Comparison of ENCODE assay signal across 27 cellular contexts in the genomic region with DNA sequence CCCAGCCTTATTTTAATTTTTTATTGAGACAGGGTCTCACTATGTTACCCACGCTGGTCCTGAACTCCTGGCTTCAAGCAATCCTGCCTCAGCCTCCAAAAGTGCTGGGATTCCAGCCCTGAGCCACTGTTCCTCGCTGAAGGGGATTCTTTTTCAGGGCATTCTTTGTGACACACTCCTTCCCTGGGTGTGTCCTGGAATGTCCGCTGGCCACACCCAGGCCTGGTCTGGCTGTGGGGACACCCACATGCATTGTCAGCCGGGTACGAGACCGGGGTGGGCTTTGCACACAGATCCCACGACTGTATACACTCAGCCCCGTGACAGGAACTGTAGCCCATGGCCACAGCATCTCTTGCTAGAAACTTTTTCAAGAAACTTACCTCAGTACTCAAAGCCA. TPM values are rescaled to one million over a fixed set of nuclear protein-coding genes. Genes with fewer than 3 reads are reported as not detected.
A peak's percentile ranks its signal among the peaks of the same experiment; 100 is the strongest.
DNase-seq lines count a peak whose midpoint lies in the region; ATAC-seq, FAIRE-seq and TF ChIP-seq lines count a peak whose summit lies in the region.
"Had no signal": no experiment of that assay in that cellular context is flagged by ENCODE, and none has a peak within 500 bp of the region (broad histone marks: within the 10 kb centered on the region; RNA-seq: fewer than 3 reads in every experiment).

No MANE protein-coding gene starts in this region.

- no peak overlapping the region for H2BK20ac ChIP-seq in IMR-90 (ENCODE audit: low read depth, low read length)

- no peak overlapping the region for H4K12ac ChIP-seq in trophoblast cell (ENCODE audit: low read depth, low read length)

- H3K36me3 Mint-ChIP-seq in Caco-2 (ENCODE audit: insufficient read depth, unreplicated experiment) = no peaks in the 10 kb centered on the region
- H3K36me3 Mint-ChIP-seq: activated CD4-positive, alpha-beta memory T cell treated with anti-CD3 and anti-CD28 coated beads for 36 hours; activated naive CD8-positive, alpha-beta T cell had no signal

- H3K27me3 ChIP-seq in Caco-2 (replicated peaks; ENCODE audit: control insufficient read depth, insufficient read depth, low read length) = no peaks in the 10 kb centered on the region
- H3K27me3 ChIP-seq in IMR-90 (ENCODE audit: control insufficient read depth, insufficient read depth, low read length) = no peaks in the 10 kb centered on the region
- no peaks in the 10 kb centered on the region for H3K27me3 ChIP-seq in endothelial cell of umbilical vein (ENCODE audit: control insufficient read depth in 2 of 2, insufficient read depth in 2 of 2, low read length in 2 of 2)
- no peaks in the 10 kb centered on the region for H3K27me3 ChIP-seq in trophoblast cell (ENCODE audit: insufficient read depth, low read length)
- H3K27me3 ChIP-seq: dorsolateral prefrontal cortex, ovary had no signal

- POLR2A ChIA-PET in Caco-2 (lab: Charles Lee) = no interaction called here
- POLR2A ChIA-PET in IMR-90 (lab: Charles Lee; ENCODE audit: unreplicated experiment) = interaction anchor here (0.5 kb wide), 1 partner anchor 14 kb away, joined by 3 read pairs; no protein-coding TSS in a partner anchor
- POLR2A ChIA-PET in endothelial cell of umbilical vein (lab: Charles Lee) = no interaction called here

- peaks cover 6% of the 10 kb centered on the region for H3K4me1 Mint-ChIP-seq in Caco-2 (ENCODE audit: low read depth, unreplicated experiment)
- H3K4me1 Mint-ChIP-seq: nephron had no signal

- H3K27ac Mint-ChIP-seq in Caco-2 (ENCODE audit: unreplicated experiment) = peak overlapping the region; percentile 55
- H3K27ac Mint-ChIP-seq: activated naive CD8-positive, alpha-beta T cell; activated T-helper 2 cell treated with anti-CD3 and anti-CD28 coated beads, Interferon-gamma antibody, Interleukin-2, Interleukin-4, amounts not matched to agents 10 μg/mL and 5 μg/mL and 100 μg/mL, durations not matched to agents 14 hours and 24 hours and 36 hours; nephron had no signal

- H3K4me1 ChIP-seq in Caco-2 (peaks cover 25% of the 10 kb centered on the region), IMR-90 (ENCODE audit: control insufficient read depth, insufficient read depth, low read length) (peaks cover 7% of the 10 kb centered on the region), endothelial cell of umbilical vein (ENCODE audit: control insufficient read depth, extremely low read depth, insufficient read depth, low read length) (peaks cover 11% of the 10 kb centered on the region), trophoblast cell (ENCODE audit: control insufficient read depth in 1 of 2, insufficient read depth in 2 of 2, low read length in 2 of 2) (peaks cover 2 to 8% of the 10 kb centered on the region in 2 experiments)

- intact Hi-C loops in Caco-2 (cut with micrococcal nuclease; ENCODE audit: unreplicated experiment) (no loop called here), IMR-90 (cut with micrococcal nuclease) (no loop called here), endothelial cell of umbilical vein (cut with micrococcal nuclease) (no loop called here)

- H2AK9ac ChIP-seq in IMR-90 (replicated peaks; ENCODE audit: low read depth, low read length, poor library complexity) = peak overlapping the region; percentile 87

- CTCF ChIA-PET in Caco-2 (lab: Charles Lee) (no interaction called here), IMR-90 (lab: Yijun Ruan, JAX) (no interaction called here), endothelial cell of umbilical vein (lab: Charles Lee) (interaction anchor here (2.5 kb wide), 1 partner anchor 120 kb away, joined by 14 read pairs; no protein-coding TSS in a partner anchor)

- H4K91ac ChIP-seq in IMR-90 (ENCODE audit: insufficient read depth, low read depth, low read length) (no peak overlapping the region), trophoblast cell (ENCODE audit: low read depth, low read length) (no peak overlapping the region)

- H3K14ac ChIP-seq in IMR-90 (replicated peaks; ENCODE audit: low read depth, low read length) = no peak overlapping the region
- no peak overlapping the region for H3K14ac ChIP-seq in trophoblast cell (ENCODE audit: low read length)

- H3K56ac ChIP-seq in IMR-90 (ENCODE audit: extremely low read depth, insufficient read depth, low read length) = no peak overlapping the region

- no peaks in the 10 kb centered on the region for H3K9me3 ChIP-seq in Caco-2
- H3K9me3 ChIP-seq in IMR-90 (ENCODE audit: control insufficient read depth, insufficient read depth, low read length) = no peaks in the 10 kb centered on the region
- H3K9me3 ChIP-seq in endothelial cell of umbilical vein (replicated peaks; ENCODE audit: control insufficient read depth, insufficient read depth, low read length) = no peaks in the 10 kb centered on the region
- no peaks in the 10 kb centered on the region for H3K9me3 ChIP-seq in trophoblast cell (ENCODE audit: insufficient read depth, low read depth, low read length)
- H3K9me3 ChIP-seq: ovary had no signal

- DNase-seq in Caco-2 (peak; percentile 28 to 60), IMR-90 (no peak), endothelial cell of umbilical vein (ENCODE audit: low read depth, low spot score) (no peak), trophoblast cell (peak; percentile 57 to 70), GF-D8 (lab: John Stamatoyannopoulos, UW) (no peak), HTR-8/SVneo (ENCODE audit: insufficient read length, low spot score) (no peak), COLO668 (lab: John Stamatoyannopoulos, UW; ENCODE audit: unreplicated experiment) (no peak), UCSD-AML1 (lab: John Stamatoyannopoulos, UW; ENCODE audit: unreplicated experiment) (no peak)
- DNase-seq: activated CD4-positive, alpha-beta memory T cell treated with anti-CD3 and anti-CD28 coated beads for 36 hours; aorta; dorsolateral prefrontal cortex; H7; midbrain; NCI-H1105; NCI-H2029; NCI-H2227 treated with DMSO at 0.1 percent for 48 hours; NCI-H748 treated with DMSO at 0.1 percent for 48 hours; ovary; Right ventricle myocardium superior; stimulated activated CD4-positive, alpha-beta T cell treated with anti-CD3 and anti-CD28 coated beads, Interleukin-12 subunit alpha, Interleukin-12 subunit beta, amount 100 ng/mL, for 4 hours; stimulated activated CD4-positive, alpha-beta T cell treated with anti-CD3 and anti-CD28 coated beads, Interleukin-4, amount 100 ng/mL, for 4 hours; stimulated activated naive CD4-positive, alpha-beta T cell had no signal

- H3K36me3 ChIP-seq in Caco-2 (ENCODE audit: control insufficient read depth, insufficient read depth, low read length) (no peaks in the 10 kb centered on the region), IMR-90 (ENCODE audit: control insufficient read depth, insufficient read depth, low read length) (no peaks in the 10 kb centered on the region), endothelial cell of umbilical vein (ENCODE audit: control insufficient read depth in 2 of 2, extremely low read depth in 1 of 2, insufficient read depth in 2 of 2, low read length in 2 of 2) (no peaks in the 10 kb centered on the region), trophoblast cell (ENCODE audit: control insufficient read depth in 1 of 2, insufficient read depth in 2 of 2, low read length in 2 of 2) (no peaks in the 10 kb centered on the region)
- H3K36me3 ChIP-seq: ovary had no signal

- WGBS in IMR-90 (ENCODE audit: extremely low coverage in 2 of 2, insufficient read length in 1 of 2), 2 experiments = 79% methylated on average over 5 of the region's 8 CpGs; no CpG with 5 or more reads in 1 of the 2 experiments
- no CpG with 5 or more reads among the region's 8 CpGs for WGBS in trophoblast cell (ENCODE audit: extremely low coverage, insufficient coverage, insufficient read length)

- H3K23ac ChIP-seq in IMR-90 (ENCODE audit: low read depth, low read length) (no peak overlapping the region), trophoblast cell (ENCODE audit: low read length) (no peak overlapping the region)

- TF ChIP-seq POLR2A in IMR-90 (IDR thresholded peaks at IDR 0.05; ENCODE audit: low read depth, low read length) (no peak), endothelial cell of umbilical vein (IDR thresholded peaks at IDR 0.05; ENCODE audit: low read depth, low read length) (no peak)

- FAIRE-seq in endothelial cell of umbilical vein (lab: Jason Lieb, UNC) (no peak), HTR-8/SVneo (lab: Jason Lieb, UNC) (no peak)

- H2AK5ac ChIP-seq in IMR-90 (ENCODE audit: low read depth, low read length) = no peak overlapping the region
- no peak overlapping the region for H2AK5ac ChIP-seq in trophoblast cell (ENCODE audit: low read length)

- no peak overlapping the region for H2BK12ac ChIP-seq in trophoblast cell (ENCODE audit: low read length)

- no peaks in the 10 kb centered on the region for H3K27me3 Mint-ChIP-seq in Caco-2 (ENCODE audit: insufficient read depth, unreplicated experiment)
- H3K27me3 Mint-ChIP-seq: activated CD4-positive, alpha-beta memory T cell treated with anti-CD3 and anti-CD28 coated beads for 36 hours; activated naive CD8-positive, alpha-beta T cell; central memory CD8-positive, alpha-beta T cell had no signal

- H3K4me3 ChIP-seq in Caco-2 (ENCODE audit: low read depth, low read length) = no peak overlapping the region
- no peak overlapping the region for H3K4me3 ChIP-seq in IMR-90 (ENCODE audit: insufficient read depth, low read depth, low read length)
- no peak overlapping the region for H3K4me3 ChIP-seq in endothelial cell of umbilical vein (replicated peaks in 1 of 3; ENCODE audit: insufficient read depth in 1 of 3, low read depth in 1 of 3, low read length in 3 of 3)
- H3K4me3 ChIP-seq in trophoblast cell (ENCODE audit: low read depth, low read length) = no peak overlapping the region
- H3K4me3 ChIP-seq: dorsolateral prefrontal cortex, ovary had no signal

- TF ChIP-seq CTCF in Caco-2 (IDR thresholded peaks at IDR 0.05; ENCODE audit: insufficient read depth in 1 of 2, low read depth in 1 of 2, low read length in 1 of 2, severe bottlenecking in 1 of 2, unreplicated experiment in 1 of 2) = no peak
- no peak for TF ChIP-seq CTCF in IMR-90 (conservative IDR thresholded peaks at IDR 0.05; ENCODE audit: low read depth, low read length)
- TF ChIP-seq CTCF in endothelial cell of umbilical vein (IDR thresholded peaks at IDR 0.05; ENCODE audit: extremely low read depth in 1 of 2, insufficient read depth in 1 of 2, low read depth in 1 of 2, low read length in 2 of 2) = no peak

- H4K5ac ChIP-seq in IMR-90 (ENCODE audit: low read depth, low read length) = no peak overlapping the region

- H3K9me3 Mint-ChIP-seq in Caco-2 (ENCODE audit: unreplicated experiment) = no peaks in the 10 kb centered on the region
- H3K9me3 Mint-ChIP-seq: activated CD4-positive, alpha-beta memory T cell treated with anti-CD3 and anti-CD28 coated beads for 36 hours; activated T-helper 2 cell treated with anti-CD3 and anti-CD28 coated beads, Interferon-gamma antibody, Interleukin-2, Interleukin-4, amounts not matched to agents 10 μg/mL and 5 μg/mL and 100 μg/mL, durations not matched to agents 14 hours and 24 hours and 36 hours; central memory CD8-positive, alpha-beta T cell; nephron had no signal

- no peak overlapping the region for H3K18ac ChIP-seq in IMR-90 (ENCODE audit: low read depth, low read length)
- no peak overlapping the region for H3K18ac ChIP-seq in trophoblast cell (ENCODE audit: low read length)

- H4K20me1 ChIP-seq in IMR-90 (ENCODE audit: insufficient read depth, low read length) (no peaks in the 10 kb centered on the region), endothelial cell of umbilical vein (replicated peaks; ENCODE audit: control insufficient read depth, extremely low read depth, insufficient read depth, low read length) (no peaks in the 10 kb centered on the region)

- no peak overlapping the region for H2BK15ac ChIP-seq in IMR-90 (ENCODE audit: low read depth, low read length)

- no peak overlapping the region; the same call in 1 of the 2 replicates for H3K4ac ChIP-seq in IMR-90 (ENCODE audit: low read depth, low read length)
- no peak overlapping the region for H3K4ac ChIP-seq in trophoblast cell (ENCODE audit: low read depth, low read length)

- H4K8ac ChIP-seq in IMR-90 (ENCODE audit: low read depth in 2 of 2, low read length in 2 of 2) = no peak overlapping the region
- H4K8ac ChIP-seq in trophoblast cell (ENCODE audit: low read depth, low read length) = no peak overlapping the region

- H3K79me2 ChIP-seq in endothelial cell of umbilical vein (ENCODE audit: control insufficient read depth, insufficient read depth, low read length) (no peaks in the 10 kb centered on the region), trophoblast cell (ENCODE audit: control insufficient read depth, insufficient read depth, low read length, poor library complexity) (no peaks in the 10 kb centered on the region)

- no peak overlapping the region for H3K4me2 ChIP-seq in IMR-90 (ENCODE audit: low read depth, low read length)
- no peak overlapping the region for H3K4me2 ChIP-seq in endothelial cell of umbilical vein (ENCODE audit: insufficient read depth, low read length)
- H3K4me2 ChIP-seq in trophoblast cell (ENCODE audit: low read length) = no peak overlapping the region

- TF ChIP-seq RAD21 in IMR-90 (IDR thresholded peaks at IDR 0.05; ENCODE audit: low read length) = no peak

- H3K27ac ChIP-seq in IMR-90 (ENCODE audit: insufficient read depth, low read length) (no peak overlapping the region), endothelial cell of umbilical vein (ENCODE audit: insufficient read depth, low read depth, low read length) (no peak overlapping the region), trophoblast cell (ENCODE audit: low read depth, low read length) (no peak overlapping the region)
- H3K27ac ChIP-seq: ovary had no signal

- H2AFZ ChIP-seq in IMR-90 (replicated peaks; ENCODE audit: low read length, poor library complexity) (peak overlapping the region; percentile 85), endothelial cell of umbilical vein (ENCODE audit: low read depth, low read length) (peak overlapping the region; percentile 24), trophoblast cell (ENCODE audit: insufficient read depth, low read length, poor library complexity) (no peak overlapping the region)

- no TSS peak for BruUV-seq in Caco-2 (replicated peaks; lab: Mats Ljungman, UMichigan)
- BruUV-seq in IMR-90 (replicated peaks; lab: Mats Ljungman, UMichigan) = no TSS peak
- no TSS peak for BruUV-seq in endothelial cell of umbilical vein (replicated peaks; lab: Mats Ljungman, UMichigan)

- in situ Hi-C loops in IMR-90 (cut with MboI; ENCODE audit: low sequenced_read_pairs) = no loop called here

- H2BK120ac ChIP-seq in IMR-90 (ENCODE audit: low read depth, low read length) (no peak overlapping the region), trophoblast cell (ENCODE audit: insufficient read depth, low read length, poor library complexity) (no peak overlapping the region)

- no peak overlapping the region for H2BK5ac ChIP-seq in IMR-90 (ENCODE audit: low read depth, low read length, poor library complexity, severe bottlenecking)
- no peak overlapping the region for H2BK5ac ChIP-seq in trophoblast cell (ENCODE audit: low read depth, low read length, poor library complexity)

- no peak overlapping the region for H3K4me3 Mint-ChIP-seq in Caco-2 (ENCODE audit: unreplicated experiment)
- H3K4me3 Mint-ChIP-seq: activated CD4-positive, alpha-beta memory T cell treated with anti-CD3 and anti-CD28 coated beads for 36 hours; activated naive CD8-positive, alpha-beta T cell; central memory CD8-positive, alpha-beta T cell; nephron had no signal

- no peak for ATAC-seq in IMR-90 (ENCODE audit: low read depth)
- ATAC-seq: activated CD4-positive, CD25-positive, alpha-beta regulatory T cell treated with anti-CD3 and anti-CD28 coated beads, Interleukin-2, amount 50 U/mL, for 24 hours had no signal

- H3K9ac ChIP-seq in IMR-90 (ENCODE audit: low read depth, low read length) = no peak overlapping the region
- no peak overlapping the region for H3K9ac ChIP-seq in endothelial cell of umbilical vein (replicated peaks; ENCODE audit: extremely low read depth, insufficient read depth, low read length)
- no peak overlapping the region for H3K9ac ChIP-seq in trophoblast cell (ENCODE audit: low read length)

- dilution Hi-C loops in IMR-90 (cut with HindIII; ENCODE audit: low sequenced_read_pairs, unreplicated experiment) (no loop called here), endothelial cell of umbilical vein (cut with MboI; ENCODE audit: extremely low pct_ligation_motif_present, low sequenced_read_pairs) (no loop called here)

- H3K9me1 ChIP-seq in IMR-90 (ENCODE audit: insufficient read depth, low read length) (0 out of 2 replicates have a peak, but pooled peaks cover 3% of the 10 kb centered on the region), endothelial cell of umbilical vein (replicated peaks; ENCODE audit: control insufficient read depth, extremely low read depth, insufficient read depth, low read length) (no peaks in the 10 kb centered on the region)

- H3K79me1 ChIP-seq in IMR-90 (ENCODE audit: low read depth in 1 of 2, low read length in 2 of 2) (no peaks in the 10 kb centered on the region), trophoblast cell (ENCODE audit: low read length) (peaks cover 3% of the 10 kb centered on the region)

RNA-seq across cellular contexts. Expression of a gene that starts 34.4 kb away (rescaled TPM):
- total RNA-seq in Caco-2 (2022) = 118 and 126 TPM in 2 replicates
- 23.5 and 32.8 TPM in 2 replicates for total RNA-seq in IMR-90 (2012; rRNA removed)
- 33.2 and 44.3 TPM in 2 replicates for polyA plus RNA-seq in IMR-90 (2012; rRNA removed)
- 36.4 and 38.8 TPM in 2 replicates for polyA plus RNA-seq in IMR-90 (2012; cell fraction: cytosol; rRNA removed)
- polyA plus RNA-seq in IMR-90 (2012; cell fraction: nucleus; rRNA removed; ENCODE audit: low replicate concordance) = 32.4 and 42.5 TPM in 2 replicates
- 134 and 138 TPM in 2 replicates for total RNA-seq in endothelial cell of umbilical vein
- 26.2 and 27.3 TPM in 2 replicates for polyA plus RNA-seq in endothelial cell of umbilical vein
- polyA plus RNA-seq in endothelial cell of umbilical vein (2011; cell fraction: cytosol; rRNA removed) = 43.0 and 43.3 TPM in 2 replicates
- 28.3 and 42.4 TPM in 2 replicates for polyA plus RNA-seq in endothelial cell of umbilical vein (2011; cell fraction: nucleus; rRNA removed)
- polyA plus RNA-seq in endothelial cell of umbilical vein (2012) = 61.3 and 62.1 TPM in 2 replicates
- polyA minus RNA-seq in endothelial cell of umbilical vein = 27.8 and 34.0 TPM in 2 replicates
- 42.5 TPM for polyA minus RNA-seq in endothelial cell of umbilical vein (2011; cell fraction: cytosol; rRNA and poly(A)+ RNA removed)
- polyA minus RNA-seq in endothelial cell of umbilical vein (2011; cell fraction: nucleus; rRNA and poly(A)+ RNA removed) = 15.0 and 27.9 TPM in 2 replicates
- 115 and 116 TPM in 2 replicates for polyA plus RNA-seq in trophoblast cell (2013)

RNA-seq across cellular contexts. Expression of a gene that starts 50.4 kb away (rescaled TPM):
- total RNA-seq in Caco-2 (2022) = 51.3 and 62.6 TPM in 2 replicates
- 21.7 and 24.6 TPM in 2 replicates for total RNA-seq in IMR-90 (2012; rRNA removed)
- polyA plus RNA-seq in IMR-90 (2012; rRNA removed) = 31.1 and 35.5 TPM in 2 replicates
- polyA plus RNA-seq in IMR-90 (2012; cell fraction: cytosol; rRNA removed) = 16.9 and 22.3 TPM in 2 replicates
- polyA plus RNA-seq in IMR-90 (2012; cell fraction: nucleus; rRNA removed; ENCODE audit: low replicate concordance) = 69.1 and 140 TPM in 2 replicates
- total RNA-seq in endothelial cell of umbilical vein = 57.3 and 70.0 TPM in 2 replicates
- 36.9 and 43.4 TPM in 2 replicates for polyA plus RNA-seq in endothelial cell of umbilical vein
- polyA plus RNA-seq in endothelial cell of umbilical vein (2011; cell fraction: cytosol; rRNA removed) = 22.8 and 25.5 TPM in 2 replicates
- polyA plus RNA-seq in endothelial cell of umbilical vein (2011; cell fraction: nucleus; rRNA removed) = 87.6 and 111 TPM in 2 replicates
- 26.8 and 37.1 TPM in 2 replicates for polyA plus RNA-seq in endothelial cell of umbilical vein (2012)
- polyA minus RNA-seq in endothelial cell of umbilical vein = 73.9 and 116 TPM in 2 replicates
- polyA minus RNA-seq in endothelial cell of umbilical vein (2011; cell fraction: cytosol; rRNA and poly(A)+ RNA removed) = 25.5 TPM
- polyA minus RNA-seq in endothelial cell of umbilical vein (2011; cell fraction: nucleus; rRNA and poly(A)+ RNA removed) = 84.2 and 87.9 TPM in 2 replicates
- polyA plus RNA-seq in trophoblast cell (2013) = 19.5 and 19.9 TPM in 2 replicates

RNA-seq across cellular contexts. Expression of a gene that starts 50.7 kb away (rescaled TPM):
- total RNA-seq in Caco-2 (2022) (51.2 and 58.4 TPM in 2 replicates), IMR-90 (2012; rRNA removed) (35.8 and 38.3 TPM in 2 replicates), endothelial cell of umbilical vein (59.9 and 64.7 TPM in 2 replicates)
- polyA plus RNA-seq in IMR-90 (2012; rRNA removed) (33.2 and 38.6 TPM in 2 replicates), endothelial cell of umbilical vein (38.2 and 41.0 TPM in 2 replicates)
- polyA plus RNA-seq in IMR-90 (2012; cell fraction: cytosol; rRNA removed) = 38.4 and 43.2 TPM in 2 replicates
- 120 and 147 TPM in 2 replicates for polyA plus RNA-seq in IMR-90 (2012; cell fraction: nucleus; rRNA removed; ENCODE audit: low replicate concordance)
- 29.7 and 30.6 TPM in 2 replicates for polyA plus RNA-seq in endothelial cell of umbilical vein (2011; cell fraction: cytosol; rRNA removed)
- 118 and 123 TPM in 2 replicates for polyA plus RNA-seq in endothelial cell of umbilical vein (2011; cell fraction: nucleus; rRNA removed)
- polyA plus RNA-seq in endothelial cell of umbilical vein (2012) = 37.5 and 45.9 TPM in 2 replicates
- polyA minus RNA-seq in endothelial cell of umbilical vein = 28.6 and 35.9 TPM in 2 replicates
- polyA minus RNA-seq in endothelial cell of umbilical vein (2011; cell fraction: cytosol; rRNA and poly(A)+ RNA removed) = 24.4 TPM
- polyA minus RNA-seq in endothelial cell of umbilical vein (2011; cell fraction: nucleus; rRNA and poly(A)+ RNA removed) = 32.0 and 42.9 TPM in 2 replicates
- 49.6 and 50.1 TPM in 2 replicates for polyA plus RNA-seq in trophoblast cell (2013)

Comparison
In these comparisons a context has a peak if more than half of its experiments do, and no peak if none do; other contexts are left out.
1. DNase-seq: peak in Caco-2 (2 of 2) and trophoblast cell (2 of 2); none in IMR-90 (single experiment), endothelial cell of umbilical vein (single experiment), GF-D8 (single experiment), HTR-8/SVneo (single experiment), COLO668 (single experiment) and UCSD-AML1 (single experiment).